In genomic region chr4:87941537-87942392, GRCh38 we compare ENCODE assay signal across 23 cellular contexts. TPM values are rescaled to one million over a fixed set of nuclear protein-coding genes. Genes with fewer than 3 reads are reported as not detected.
"Had no signal": no experiment of that assay in that cellular context is flagged by ENCODE, and none has a peak within 500 bp of the region (broad histone marks: within the 10 kb centered on the region; RNA-seq: fewer than 3 reads in every experiment).

No MANE protein-coding gene starts in this region.

- H3K4me3 ChIP-seq: esophagus squamous epithelium, gastroesophageal sphincter, sigmoid colon, skin epidermis, stomach, thoracic aorta, transverse colon had no signal

- ATAC-seq: effector memory CD8-positive, alpha-beta T cell; gastroesophageal sphincter; left cardiac atrium; left ventricle myocardium superior; naive thymus-derived CD4-positive, alpha-beta T cell had no signal

- H3K4me1 ChIP-seq: gastroesophageal sphincter, sigmoid colon, stomach, transverse colon had no signal

- H3K27ac ChIP-seq: esophagus squamous epithelium, gastroesophageal sphincter, sigmoid colon, skin epidermis, stomach, thoracic aorta, transverse colon had no signal

- H3K36me3 ChIP-seq: esophagus squamous epithelium, gastroesophageal sphincter, sigmoid colon, stomach, thoracic aorta, transverse colon had no signal

- DNase-seq: effector memory CD8-positive, alpha-beta T cell; esophagus squamous epithelium; foreskin fibroblast; glutamatergic neuron; kidney; left cardiac atrium; left ventricle myocardium superior; mesendoderm; naive thymus-derived CD4-positive, alpha-beta T cell; nephron progenitor cell; sigmoid colon; stimulated activated CD4-positive, alpha-beta T cell treated with anti-CD3 and anti-CD28 coated beads, Interleukin-2, amount 100 ng/mL, for 24 hours; stimulated activated CD4-positive, alpha-beta T cell treated with anti-CD3 and anti-CD28 coated beads, Interleukin-4, amount 100 ng/mL, for 4 hours; stimulated activated naive CD4-positive, alpha-beta T cell; stomach; substantia nigra; transverse colon had no signal

- FAIRE-seq: colon, kidney had no signal

- H3K9me3 ChIP-seq: esophagus squamous epithelium, gastroesophageal sphincter, sigmoid colon, stomach, thoracic aorta, transverse colon had no signal

- H3K27me3 ChIP-seq: esophagus squamous epithelium, gastroesophageal sphincter, sigmoid colon, stomach, transverse colon had no signal

RNA-seq across cellular contexts. Expression of gene SPP1, which starts 33.7 kb away (rescaled TPM):
- total RNA-seq: lung microvascular endothelial cell, pulmonary artery endothelial cell had no signal
- polyA plus RNA-seq: naive thymus-derived CD4-positive, alpha-beta T cell had no signal
